ENCODE assay signal across 15 cellular contexts in the genomic region with DNA sequence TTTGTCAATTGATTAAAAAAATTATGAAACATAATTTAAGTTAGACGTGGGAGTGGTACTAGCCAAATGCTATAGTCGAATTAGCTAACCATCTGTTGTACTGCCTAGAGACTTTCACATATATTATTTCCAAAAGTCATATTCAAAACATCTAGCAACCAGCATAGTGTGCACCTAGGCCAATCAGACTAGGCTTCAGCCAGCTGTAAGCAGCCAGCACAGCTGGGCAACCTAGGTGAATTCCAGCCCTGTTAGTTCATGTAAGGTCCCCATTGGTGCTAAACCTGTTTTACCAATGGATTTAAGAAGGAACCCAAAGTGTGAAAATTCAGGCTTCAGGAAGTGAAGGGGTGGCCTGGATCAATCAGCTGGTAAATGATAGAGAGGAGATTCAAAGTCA.
DNase-seq lines count a peak whose midpoint lies in the region; ATAC-seq lines count a peak whose summit lies in the region.
"Had no signal": no experiment of that assay in that cellular context is flagged by ENCODE, and none has a peak within 500 bp of the region (broad histone marks: within the 10 kb centered on the region; RNA-seq: fewer than 3 reads in every experiment).

No MANE protein-coding gene starts in this region.

- intact Hi-C loops in activated T-helper 1 cell treated with anti-CD3 and anti-CD28 coated beads, Interleukin-12 subunit alpha, Interleukin-12 subunit beta, Interleukin-2, Interleukin-4 antibody, amounts not matched to agents 30 ng/mL and 10 ng/mL and 1 ng/mL, durations not matched to agents 14 hours and 24 hours and 36 hours (cut with micrococcal nuclease), result loop anchor here (2.0 kb wide), 1 partner anchor 14 kb away; no protein-coding TSS in a partner anchor

- ATAC-seq in GM21390 (IDR thresholded peaks at IDR 0.05; ENCODE audit: unreplicated experiment) (peak; percentile 39), GM21515 (IDR thresholded peaks at IDR 0.05; ENCODE audit: unreplicated experiment) (no peak)
- peak; percentile 77 for ATAC-seq in stimulated activated memory B cell treated with anti-CD40 and anti-IgM and Interleukin-4, amounts not matched to agents 10 μg/mL and 1 μg/mL and 100 μg/mL, for 72 hours
- ATAC-seq: PC-3 had no signal

- no peak overlapping the region for H2AFZ ChIP-seq in Karpas-422 (ENCODE audit: low read length)

- peak overlapping the region; percentile 50 for H3K27ac ChIP-seq in Karpas-422 (ENCODE audit: low read length)

- DNase-seq in activated T-cell treated with anti-CD3 and anti-CD28 coated beads, Interleukin-2, amount 50 U/mL, for 24 hours, result no peak
- no peak for DNase-seq in activated T-cell treated with anti-CD3 and anti-CD28 coated beads, Interleukin-2, amount 50 U/mL, for 48 hours
- DNase-seq in Karpas-422, result peak; percentile 51
- DNase-seq in NCI-H524 treated with DMSO at 0.1 percent for 48 hours (lab: John Stamatoyannopoulos, UW), result no peak
- DNase-seq in activated T-helper 1 cell treated with anti-CD3 and anti-CD28 coated beads, Interleukin-12 subunit alpha, Interleukin-12 subunit beta, Interleukin-2, Interleukin-4 antibody, amounts not matched to agents 30 ng/mL and 10 ng/mL and 1 ng/mL, durations not matched to agents 14 hours and 24 hours and 36 hours (ENCODE audit: low spot score), result no peak
- DNase-seq: ACHN, DMS53, NCI-H2227 treated with DMSO at 0.1 percent for 48 hours, PC-3 had no signal

- H3K9me3 Mint-ChIP-seq in activated T-cell treated with anti-CD3 and anti-CD28 coated beads, Interleukin-2, amount 50 U/mL, for 24 hours, result peaks cover 4% of the 10 kb centered on the region
- H3K9me3 Mint-ChIP-seq in stimulated activated memory B cell treated with anti-CD40 and anti-IgM and Interleukin-4, amounts not matched to agents 10 μg/mL and 1 μg/mL and 100 μg/mL, for 72 hours, result peaks cover 3% of the 10 kb centered on the region
- H3K9me3 Mint-ChIP-seq in activated T-helper 1 cell treated with anti-CD3 and anti-CD28 coated beads, Interleukin-12 subunit alpha, Interleukin-12 subunit beta, Interleukin-2, Interleukin-4 antibody, amounts not matched to agents 30 ng/mL and 10 ng/mL and 1 ng/mL, durations not matched to agents 14 hours and 24 hours and 36 hours, result no peaks in the 10 kb centered on the region
- H3K9me3 Mint-ChIP-seq: T-helper 1 cell treated with Interleukin-12 subunit alpha and Interleukin-12 subunit beta and Interleukin-4 antibody, amounts not matched to agents 30 μg/mL and 1 μg/mL, for 36 hours had no signal

- peaks cover 20% of the 10 kb centered on the region for H4K20me1 ChIP-seq in Karpas-422 (ENCODE audit: insufficient read depth, low read depth, low read length)

- peak overlapping the region; percentile 5 for H3K4me2 ChIP-seq in Karpas-422 (ENCODE audit: low read depth, low read length, poor library complexity, severe bottlenecking)

- no peaks in the 10 kb centered on the region for H3K9me3 ChIP-seq in Karpas-422 (ENCODE audit: low read length)

- peaks cover 62% of the 10 kb centered on the region for H3K4me1 ChIP-seq in Karpas-422 (ENCODE audit: low read length)

- H3K4me1 Mint-ChIP-seq in activated T-cell treated with anti-CD3 and anti-CD28 coated beads, Interleukin-2, amount 50 U/mL, for 24 hours (ENCODE audit: low read depth), result peaks cover 67% of the 10 kb centered on the region
- peaks cover 68% of the 10 kb centered on the region for H3K4me1 Mint-ChIP-seq in stimulated activated memory B cell treated with anti-CD40 and anti-IgM and Interleukin-4, amounts not matched to agents 10 μg/mL and 1 μg/mL and 100 μg/mL, for 72 hours
- H3K4me1 Mint-ChIP-seq in activated T-helper 1 cell treated with anti-CD3 and anti-CD28 coated beads, Interleukin-12 subunit alpha, Interleukin-12 subunit beta, Interleukin-2, Interleukin-4 antibody, amounts not matched to agents 30 ng/mL and 10 ng/mL and 1 ng/mL, durations not matched to agents 14 hours and 24 hours and 36 hours (ENCODE audit: low read depth), result peaks cover 43% of the 10 kb centered on the region

- no peaks in the 10 kb centered on the region for H3K27me3 Mint-ChIP-seq in activated T-cell treated with anti-CD3 and anti-CD28 coated beads, Interleukin-2, amount 50 U/mL, for 24 hours
- no peaks in the 10 kb centered on the region for H3K27me3 Mint-ChIP-seq in stimulated activated memory B cell treated with anti-CD40 and anti-IgM and Interleukin-4, amounts not matched to agents 10 μg/mL and 1 μg/mL and 100 μg/mL, for 72 hours
- H3K27me3 Mint-ChIP-seq in activated T-helper 1 cell treated with anti-CD3 and anti-CD28 coated beads, Interleukin-12 subunit alpha, Interleukin-12 subunit beta, Interleukin-2, Interleukin-4 antibody, amounts not matched to agents 30 ng/mL and 10 ng/mL and 1 ng/mL, durations not matched to agents 14 hours and 24 hours and 36 hours (ENCODE audit: insufficient read depth), result no peaks in the 10 kb centered on the region

- H3K4me3 Mint-ChIP-seq in activated T-cell treated with anti-CD3 and anti-CD28 coated beads, Interleukin-2, amount 50 U/mL, for 24 hours, result no peak overlapping the region
- H3K4me3 Mint-ChIP-seq in stimulated activated memory B cell treated with anti-CD40 and anti-IgM and Interleukin-4, amounts not matched to agents 10 μg/mL and 1 μg/mL and 100 μg/mL, for 72 hours, result no peak overlapping the region
- no peak overlapping the region for H3K4me3 Mint-ChIP-seq in activated T-helper 1 cell treated with anti-CD3 and anti-CD28 coated beads, Interleukin-12 subunit alpha, Interleukin-12 subunit beta, Interleukin-2, Interleukin-4 antibody, amounts not matched to agents 30 ng/mL and 10 ng/mL and 1 ng/mL, durations not matched to agents 14 hours and 24 hours and 36 hours
- H3K4me3 Mint-ChIP-seq: mesothelial cell of epicardium; T-helper 1 cell treated with Interleukin-12 subunit alpha and Interleukin-12 subunit beta and Interleukin-4 antibody, amounts not matched to agents 30 μg/mL and 1 μg/mL, for 36 hours had no signal

- H3K9me2 ChIP-seq in Karpas-422 (replicated peaks; ENCODE audit: insufficient read depth, low read length), result no peaks in the 10 kb centered on the region

- no peaks in the 10 kb centered on the region for H3K27me3 ChIP-seq in Karpas-422 (ENCODE audit: low read length)

- H3K36me3 Mint-ChIP-seq in activated T-cell treated with anti-CD3 and anti-CD28 coated beads, Interleukin-2, amount 50 U/mL, for 24 hours (ENCODE audit: low read depth), result peaks cover 38% of the 10 kb centered on the region
- peaks cover 54% of the 10 kb centered on the region for H3K36me3 Mint-ChIP-seq in stimulated activated memory B cell treated with anti-CD40 and anti-IgM and Interleukin-4, amounts not matched to agents 10 μg/mL and 1 μg/mL and 100 μg/mL, for 72 hours
- peaks cover 51% of the 10 kb centered on the region for H3K36me3 Mint-ChIP-seq in activated T-helper 1 cell treated with anti-CD3 and anti-CD28 coated beads, Interleukin-12 subunit alpha, Interleukin-12 subunit beta, Interleukin-2, Interleukin-4 antibody, amounts not matched to agents 30 ng/mL and 10 ng/mL and 1 ng/mL, durations not matched to agents 14 hours and 24 hours and 36 hours (ENCODE audit: low read depth)

- H3K9ac ChIP-seq in Karpas-422 (ENCODE audit: low read length), result no peak overlapping the region

- peaks cover 8% of the 10 kb centered on the region; the same call in 1 of the 2 replicates for H3K36me3 ChIP-seq in Karpas-422 (ENCODE audit: insufficient read depth, low read length)

- peak overlapping the region; percentile 69 for H3K27ac Mint-ChIP-seq in activated T-cell treated with anti-CD3 and anti-CD28 coated beads, Interleukin-2, amount 50 U/mL, for 24 hours
- H3K27ac Mint-ChIP-seq in stimulated activated memory B cell treated with anti-CD40 and anti-IgM and Interleukin-4, amounts not matched to agents 10 μg/mL and 1 μg/mL and 100 μg/mL, for 72 hours, result peak overlapping the region; percentile 35
- H3K27ac Mint-ChIP-seq in activated T-helper 1 cell treated with anti-CD3 and anti-CD28 coated beads, Interleukin-12 subunit alpha, Interleukin-12 subunit beta, Interleukin-2, Interleukin-4 antibody, amounts not matched to agents 30 ng/mL and 10 ng/mL and 1 ng/mL, durations not matched to agents 14 hours and 24 hours and 36 hours, result no peak overlapping the region
- H3K27ac Mint-ChIP-seq: mesothelial cell of epicardium; progenitor cell of endocrine pancreas; T-helper 1 cell treated with Interleukin-12 subunit alpha and Interleukin-12 subunit beta and Interleukin-4 antibody, amounts not matched to agents 30 μg/mL and 1 μg/mL, for 36 hours had no signal

- peaks cover 92% of the 10 kb centered on the region for H3K79me2 ChIP-seq in Karpas-422 (ENCODE audit: low read length)

- no peak overlapping the region for H3K4me3 ChIP-seq in Karpas-422 (ENCODE audit: low read length)
